Comparison of ENCODE assay signal across 1 cellular context in the genomic region with DNA sequence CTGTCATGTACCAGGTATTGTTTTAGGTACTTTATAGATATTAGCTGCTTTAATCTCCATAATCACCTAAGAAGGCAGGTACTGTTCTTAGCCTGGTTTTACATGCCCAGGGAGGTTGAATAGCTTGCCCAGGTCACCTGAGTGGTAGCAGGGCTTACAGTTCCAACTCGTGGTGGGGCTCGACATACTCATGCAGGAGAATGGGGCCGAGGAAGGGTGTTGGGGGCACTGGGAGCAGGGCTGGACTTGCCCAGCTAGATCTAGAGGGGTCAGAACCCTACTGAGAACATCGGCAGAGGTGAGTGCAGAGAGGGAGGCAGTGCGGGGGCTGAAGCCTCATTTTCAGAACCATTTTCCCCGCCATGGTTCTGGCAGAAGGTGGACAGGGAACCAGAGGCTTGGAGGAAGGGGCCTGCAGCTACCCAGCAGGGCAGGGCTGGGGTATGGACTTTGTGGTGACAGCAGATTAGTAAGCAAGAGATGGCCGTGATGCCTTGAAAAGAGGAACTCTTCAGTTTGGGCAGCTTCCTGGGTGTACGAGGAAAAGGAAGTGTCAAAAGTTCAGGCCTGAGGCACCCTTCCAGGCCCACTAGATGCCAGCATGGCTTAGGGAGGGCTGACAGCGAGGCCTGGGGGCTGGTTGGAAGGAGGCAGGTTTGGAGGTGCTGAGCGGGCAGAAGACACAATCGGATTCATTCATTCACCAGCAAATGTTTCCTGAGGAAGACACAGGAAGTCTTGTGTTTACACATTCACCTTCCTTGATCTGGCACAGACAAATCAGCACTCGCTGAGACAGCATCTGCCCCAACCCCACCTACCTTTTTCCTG.
TF ChIP-seq lines count a peak whose summit lies in the region.

No MANE protein-coding gene starts in this region.

TF ChIP-seq in WTC11, 78 proteins besides CTCF, POLR2A, EP300 and RAD21 (continued from another document):
- TF ChIP-seq ARID4B (CRISPR knock-in tag; IDR thresholded peaks at IDR 0.05; ENCODE audit: borderline replicate concordance) (no peak), FOXP4 (CRISPR knock-in tag; IDR thresholded peaks at IDR 0.05) (no peak), TEAD1 (CRISPR knock-in tag; IDR thresholded peaks at IDR 0.05) (no peak), KAT7 (CRISPR knock-in tag; IDR thresholded peaks at IDR 0.05; ENCODE audit: borderline replicate concordance) (no peak), CBFB (CRISPR knock-in tag; IDR thresholded peaks at IDR 0.05; ENCODE audit: low read depth) (no peak), CDX4 (CRISPR knock-in tag; IDR thresholded peaks at IDR 0.05; ENCODE audit: borderline replicate concordance) (no peak)
- TF ChIP-seq, protein P1, sequence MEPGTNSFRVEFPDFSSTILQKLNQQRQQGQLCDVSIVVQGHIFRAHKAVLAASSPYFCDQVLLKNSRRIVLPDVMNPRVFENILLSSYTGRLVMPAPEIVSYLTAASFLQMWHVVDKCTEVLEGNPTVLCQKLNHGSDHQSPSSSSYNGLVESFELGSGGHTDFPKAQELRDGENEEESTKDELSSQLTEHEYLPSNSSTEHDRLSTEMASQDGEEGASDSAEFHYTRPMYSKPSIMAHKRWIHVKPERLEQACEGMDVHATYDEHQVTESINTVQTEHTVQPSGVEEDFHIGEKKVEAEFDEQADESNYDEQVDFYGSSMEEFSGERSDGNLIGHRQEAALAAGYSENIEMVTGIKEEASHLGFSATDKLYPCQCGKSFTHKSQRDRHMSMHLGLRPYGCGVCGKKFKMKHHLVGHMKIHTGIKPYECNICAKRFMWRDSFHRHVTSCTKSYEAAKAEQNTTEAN (CRISPR knock-in tag; IDR thresholded peaks at IDR 0.05) = no peak
